Comparison of ENCODE assay signal across 8 cellular contexts in the genomic region with DNA sequence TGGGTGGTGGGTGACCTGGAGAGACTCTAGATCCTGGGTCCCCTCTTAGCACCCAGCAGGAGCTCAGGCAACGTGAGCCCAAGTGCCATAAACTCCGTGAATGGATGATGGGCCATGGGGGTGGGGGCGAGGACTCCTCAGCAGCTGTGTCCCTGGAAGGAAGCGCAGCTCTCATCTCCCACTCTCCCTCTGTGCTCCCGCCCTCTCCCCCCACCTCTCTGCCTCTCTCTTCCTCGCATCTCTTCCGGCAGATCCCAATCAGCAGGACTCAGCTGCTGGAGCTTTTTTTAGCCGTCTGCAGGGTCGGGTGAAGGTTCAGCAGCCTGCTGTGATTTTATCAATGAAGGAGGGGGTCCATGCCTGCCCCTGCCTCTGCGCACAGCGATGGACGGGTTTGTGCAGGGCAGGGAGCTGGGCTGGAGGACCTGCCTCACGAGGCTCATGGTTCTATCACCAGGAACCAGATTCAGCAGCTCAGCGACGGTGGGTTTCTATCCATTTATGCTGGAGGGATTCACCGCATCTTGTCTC. TPM values are rescaled to one million over a fixed set of nuclear protein-coding genes. Genes with fewer than 3 reads are reported as not detected.
DNase-seq lines count a peak whose midpoint lies in the region; ATAC-seq, FAIRE-seq and TF ChIP-seq lines count a peak whose summit lies in the region.

No MANE protein-coding gene starts in this region.

- H2AFZ ChIP-seq in GM12878 (ENCODE audit: control insufficient read depth, low read depth, low read length): no peak overlapping the region

- H3K4me1 ChIP-seq in GM12878 (ENCODE audit: control insufficient read depth, insufficient read depth, low read length): peaks cover 44% of the 10 kb centered on the region
- peaks cover 17 to 32% of the 10 kb centered on the region in 2 donors for H3K4me1 ChIP-seq in mucosa of rectum (ENCODE audit: control insufficient read depth in 2 of 2, insufficient read depth in 2 of 2, low read length in 2 of 2)

- H3K27me3 Mint-ChIP-seq in stimulated activated naive CD8-positive, alpha-beta T cell treated with anti-CD3 and anti-CD28 coated beads, Interleukin-15, Interleukin-2, amounts not matched to agents 100 ng/mL and 50 ng/mL, for 24 hours: no peaks in the 10 kb centered on the region

- RAD21 ChIA-PET in GM12878 (lab: Charles Lee; ENCODE audit: unreplicated experiment): interaction anchor here (0.8 to 21.1 kb wide), 7 partner anchors 19 to 76 kb away, joined by 3 to 514 read pairs (median 6); no protein-coding TSS in a partner anchor

- DNase-seq in stimulated activated naive CD8-positive, alpha-beta T cell treated with anti-CD3 and anti-CD28 coated beads, Interleukin-15, Interleukin-2, amounts not matched to agents 100 U/mL and 50 U/mL, for 24 hours: no peak
- no peak for DNase-seq in GM12878 (ENCODE audit: low read depth, low spot score)
- DNase-seq in stimulated activated CD4-positive, alpha-beta T cell treated with anti-CD3 and anti-CD28 coated beads, Interleukin-4, amount 100 ng/mL, for 1 hour: no peak

- 69% methylated on average over 15 of the region's 16 CpGs for WGBS in GM12878 (ENCODE audit: insufficient coverage, insufficient replicate concordance, low lambda C conversion rate, missing lambda C conversion rate)

- peak; percentile 62 for TF ChIP-seq POLR2A in GM12878 (IDR thresholded peaks at IDR 0.05; ENCODE audit: low read depth, low read length)

- peaks cover 25% of the 10 kb centered on the region for H3K79me2 ChIP-seq in GM12878 (ENCODE audit: control insufficient read depth, insufficient read depth, low read length)

- no peaks in the 10 kb centered on the region for H3K9me3 Mint-ChIP-seq in stimulated activated naive CD8-positive, alpha-beta T cell treated with anti-CD3 and anti-CD28 coated beads, Interleukin-15, Interleukin-2, amounts not matched to agents 100 ng/mL and 50 ng/mL, for 24 hours

- H3K4me2 ChIP-seq in GM12878 (ENCODE audit: control insufficient read depth, insufficient read depth): no peak overlapping the region; the same call in 1 of the 2 replicates

- peak overlapping the region; percentile 52 for H3K27ac Mint-ChIP-seq in stimulated activated naive CD8-positive, alpha-beta T cell treated with anti-CD3 and anti-CD28 coated beads, Interleukin-15, Interleukin-2, amounts not matched to agents 100 ng/mL and 50 ng/mL, for 24 hours

- peaks cover 96% of the 10 kb centered on the region for H3K36me3 Mint-ChIP-seq in stimulated activated naive CD8-positive, alpha-beta T cell treated with anti-CD3 and anti-CD28 coated beads, Interleukin-15, Interleukin-2, amounts not matched to agents 100 ng/mL and 50 ng/mL, for 24 hours (ENCODE audit: low read depth)

- CTCF ChIA-PET in GM12878 (lab: Yijun Ruan, JAX): interaction anchor here (1.0 to 12.8 kb wide), 6 partner anchors 7 to 1106 kb away, joined by 3 to 318 read pairs (median 24); no protein-coding TSS in a partner anchor

- H3K4me3 ChIP-seq in GM12878 (no peak overlapping the region), mucosa of rectum (ENCODE audit: low read length in 2 of 2) (no peak overlapping the region)

- no peak for TF ChIP-seq RAD21 in GM12878 (IDR thresholded peaks at IDR 0.05; ENCODE audit: insufficient read depth, low read depth, low read length)

- H3K27me3 ChIP-seq in GM12878 (replicated peaks in 1 of 2; ENCODE audit: control insufficient read depth in 2 of 2, insufficient read depth in 2 of 2, low read length in 1 of 2) (no peaks in the 10 kb centered on the region), mucosa of rectum (ENCODE audit: control insufficient read depth in 2 of 2, insufficient read depth in 2 of 2, low read length in 2 of 2) (no peaks in the 10 kb centered on the region)

- in situ Hi-C loops in GM12878 (cut with MboI): no loop called here

- POLR2A ChIA-PET in GM12878 (lab: Charles Lee): interaction anchor here (0.9 to 9.5 kb wide), 7 partner anchors 9 to 55 kb away, joined by 3 to 81 read pairs (median 5); no protein-coding TSS in a partner anchor

- H3K4me1 Mint-ChIP-seq in stimulated activated naive CD8-positive, alpha-beta T cell treated with anti-CD3 and anti-CD28 coated beads, Interleukin-15, Interleukin-2, amounts not matched to agents 100 ng/mL and 50 ng/mL, for 24 hours (ENCODE audit: low read depth): peaks cover 99% of the 10 kb centered on the region

- H3K27ac ChIP-seq in GM12878 (ENCODE audit: control insufficient read depth, insufficient read depth): no peak overlapping the region
- H3K27ac ChIP-seq in mucosa of rectum (ENCODE audit: low read depth in 2 of 2, low read length in 2 of 2): peak overlapping the region; percentile 6 to 52

- no peak for ATAC-seq in stimulated activated naive CD8-positive, alpha-beta T cell treated with anti-CD3 and anti-CD28 coated beads, Interleukin-15, Interleukin-2, amounts not matched to agents 100 U/mL and 50 U/mL, for 24 hours
- no peak for ATAC-seq in GM12878
- ATAC-seq in HG02642 (IDR thresholded peaks at IDR 0.05; ENCODE audit: poor library complexity, unreplicated experiment): no peak
- ATAC-seq in GM19455 (IDR thresholded peaks at IDR 0.05; ENCODE audit: unreplicated experiment): no peak
- no peak for ATAC-seq in GM21529 (IDR thresholded peaks at IDR 0.05; ENCODE audit: unreplicated experiment)

- H3K36me3 ChIP-seq in GM12878 (ENCODE audit: control insufficient read depth in 2 of 2, insufficient read depth in 2 of 2, low read length in 1 of 2): peaks cover 25 to 58% of the 10 kb centered on the region in 2 experiments; a peak in 3 of 4 replicates
- no peaks in the 10 kb centered on the region for H3K36me3 ChIP-seq in mucosa of rectum (ENCODE audit: control insufficient read depth in 2 of 2, insufficient read depth in 2 of 2, low read length in 2 of 2)

- TF ChIP-seq EP300 in GM12878 (IDR thresholded peaks at IDR 0.05; ENCODE audit: borderline replicate concordance in 1 of 2, control insufficient read depth in 1 of 2, low read depth in 2 of 2, low read length in 2 of 2): no peak

- peak overlapping the region; percentile 30 for H3K4me3 Mint-ChIP-seq in stimulated activated naive CD8-positive, alpha-beta T cell treated with anti-CD3 and anti-CD28 coated beads, Interleukin-15, Interleukin-2, amounts not matched to agents 100 ng/mL and 50 ng/mL, for 24 hours

- intact Hi-C loops in GM12878 (cut with micrococcal nuclease; ENCODE audit: unreplicated experiment): no loop called here

- no TSS peak for BruUV-seq in GM12878 (replicated peaks; lab: Mats Ljungman, UMichigan)

- SMC1A ChIA-PET in GM12878 (lab: Charles Lee; ENCODE audit: uncharacterized antibody, unreplicated experiment): interaction anchor here (0.8 to 21.2 kb wide), 9 partner anchors 9 to 115 kb away, joined by 3 to 430 read pairs (median 4); a partner anchor contains a TSS

- TF ChIP-seq CTCF in GM12878 (IDR thresholded peaks at IDR 0.05 in 2 of 3, conservative IDR thresholded peaks at IDR 0.05 in 1 of 3; ENCODE audit: control insufficient read depth in 2 of 3, extremely low read depth in 1 of 3, insufficient read depth in 1 of 3, low read depth in 3 of 3, low read length in 3 of 3): no peak

- H3K9ac ChIP-seq in GM12878 (ENCODE audit: control insufficient read depth, insufficient read depth, low read length) (no peak overlapping the region), mucosa of rectum (ENCODE audit: low read depth in 1 of 2, low read length in 2 of 2) (no peak overlapping the region)

- H3K9me3 ChIP-seq in GM12878 (replicated peaks; ENCODE audit: control insufficient read depth, insufficient read depth, low read length) (no peaks in the 10 kb centered on the region), mucosa of rectum (ENCODE audit: control insufficient read depth in 2 of 2, low read length in 2 of 2) (no peaks in the 10 kb centered on the region)

- FAIRE-seq in GM12878 (lab: Jason Lieb, UNC): no peak

- peaks cover 5% of the 10 kb centered on the region for H4K20me1 ChIP-seq in GM12878 (ENCODE audit: control insufficient read depth, insufficient read depth)

TF ChIP-seq in GM12878, 131 proteins besides CTCF, POLR2A, EP300 and RAD21 (continues in another document):
- TF ChIP-seq IKZF2 (IDR thresholded peaks at IDR 0.05): peak; percentile 68 to 74; a peak in 2 of 4 replicates
- TF ChIP-seq KDM1A (IDR thresholded peaks at IDR 0.05; ENCODE audit: borderline replicate concordance): no peak

RNA-seq across cellular contexts. Expression of a gene that starts 8.3 kb away (rescaled TPM):
- total RNA-seq in GM12878 (2013; cell fraction: nucleolus; rRNA removed): 1,072 and 1,160 TPM in 2 replicates
- total RNA-seq in GM12878 (2014; rRNA removed): 235 and 242 TPM in 2 replicates
- 131 and 136 TPM in 2 replicates for total RNA-seq in GM12878 (2014; rRNA removed; fragmentation: Illumina TruSeq; extraction: Trizol)
- 192 and 209 TPM in 2 replicates for total RNA-seq in GM12878 (2021)
- 96.4 TPM for polyA plus RNA-seq in GM12878 (2011; ENCODE audit: low read depth)
- polyA plus RNA-seq in GM12878 (2011; rRNA removed): 696 and 1,171 TPM in 2 replicates
- polyA plus RNA-seq in GM12878 (2011; cell fraction: cytosol; rRNA removed): 1,486 and 1,699 TPM in 2 replicates
- polyA plus RNA-seq in GM12878 (2011; cell fraction: nucleus; rRNA removed): 1,140 and 1,750 TPM in 2 replicates
- polyA plus RNA-seq in GM12878 (2012): 149 and 215 TPM in 2 replicates
- 171 and 245 TPM in 2 replicates for polyA plus RNA-seq in GM12878 (2014; fragmentation: Illumina TruSeq; extraction: Trizol)
- 100 to 1,000 TPM; 235 to 294 TPM for polyA plus RNA-seq in GM12878 (2014; fragmentation: Nextera tagmentation; extraction: Ambion mirVana)
- polyA plus RNA-seq in GM12878 (2014; rRNA removed): 258 and 274 TPM in 2 replicates
- 100 to 1,000 TPM; 571 to 606 TPM for polyA plus RNA-seq in GM12878 (2016; fragmentation: Nextera tagmentation; extraction: Ambion mirVana)
- polyA minus RNA-seq in GM12878 (2011; rRNA and poly(A)+ RNA removed): 2,298 and 2,348 TPM in 2 replicates
- 332 and 352 TPM in 2 replicates for polyA minus RNA-seq in GM12878 (2011; cell fraction: cytosol; rRNA and poly(A)+ RNA removed)
- polyA minus RNA-seq in GM12878 (2011; cell fraction: nucleus; rRNA and poly(A)+ RNA removed): 378 and 542 TPM in 2 replicates

RNA-seq across cellular contexts. Expression of a gene that starts 55.5 kb away (rescaled TPM):
- total RNA-seq in GM12878 (2013; cell fraction: nucleolus; rRNA removed): 1.9 and 3.5 TPM in 2 replicates
- total RNA-seq in GM12878 (2014; rRNA removed): 0.16 and 0.34 TPM in 2 replicates
- 0.31 and 0.46 TPM in 2 replicates for total RNA-seq in GM12878 (2014; rRNA removed; fragmentation: Illumina TruSeq; extraction: Trizol)
- total RNA-seq in GM12878 (2021): 0.90 and 1.0 TPM in 2 replicates
- polyA plus RNA-seq in GM12878 (2011; ENCODE audit: low read depth): not detected
- polyA plus RNA-seq in GM12878 (2011; rRNA removed): 0.35 and 0.69 TPM in 2 replicates
- polyA plus RNA-seq in GM12878 (2011; cell fraction: cytosol; rRNA removed): 0.79 TPM in 2 replicates
- polyA plus RNA-seq in GM12878 (2011; cell fraction: nucleus; rRNA removed): 0.39 and 0.61 TPM in 2 replicates
- 0.13 TPM in 1 of 2 replicates, not detected in the other for polyA plus RNA-seq in GM12878 (2012)
- polyA plus RNA-seq in GM12878 (2014; fragmentation: Illumina TruSeq; extraction: Trizol): 0.49 and 0.85 TPM in 2 replicates
- not detected for polyA plus RNA-seq in GM12878 (2014; fragmentation: Nextera tagmentation; extraction: Ambion mirVana)
- polyA plus RNA-seq in GM12878 (2014; rRNA removed): 0.67 and 1.2 TPM in 2 replicates
- polyA plus RNA-seq in GM12878 (2016; fragmentation: Nextera tagmentation; extraction: Ambion mirVana): under 1 TPM; 0.10 to 0.79 TPM
- polyA minus RNA-seq in GM12878 (2011; rRNA and poly(A)+ RNA removed): 1.5 and 4.2 TPM in 2 replicates
- polyA minus RNA-seq in GM12878 (2011; cell fraction: cytosol; rRNA and poly(A)+ RNA removed): 0.21 and 1.3 TPM in 2 replicates
- polyA minus RNA-seq in GM12878 (2011; cell fraction: nucleus; rRNA and poly(A)+ RNA removed): 1.2 and 2.5 TPM in 2 replicates
